In the genomic region with DNA sequence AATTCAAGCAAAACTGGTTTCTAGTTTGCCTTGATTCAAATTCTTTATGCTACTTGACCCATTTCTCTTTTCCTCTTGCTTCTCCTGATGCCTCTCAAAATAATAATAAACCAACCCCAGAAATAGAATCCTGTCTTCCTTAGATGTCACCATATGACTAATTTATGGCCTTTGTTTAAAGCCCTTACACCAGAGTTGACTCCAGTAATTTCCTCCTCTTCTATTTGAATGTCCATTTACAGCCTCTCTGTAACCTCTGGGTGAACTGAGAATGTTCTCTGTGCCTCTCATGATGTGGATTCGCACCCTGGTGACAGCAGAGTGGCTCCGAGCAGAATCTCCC, we compare ENCODE assay signal across 11 cellular contexts. TPM values are rescaled to one million over a fixed set of nuclear protein-coding genes. Genes with fewer than 3 reads are reported as not detected.
A peak's percentile ranks its signal among the peaks of the same experiment; 100 is the strongest.
DNase-seq lines count a peak whose midpoint lies in the region; ATAC-seq and TF ChIP-seq lines count a peak whose summit lies in the region.
"Had no signal": no experiment of that assay in that cellular context is flagged by ENCODE, and none has a peak within 500 bp of the region (broad histone marks: within the 10 kb centered on the region; RNA-seq: fewer than 3 reads in every experiment).

No MANE protein-coding gene starts in this region.

- ATAC-seq in GM19035 (IDR thresholded peaks at IDR 0.05; ENCODE audit: unreplicated experiment) (peak; percentile 42), HG02870 (IDR thresholded peaks at IDR 0.05; ENCODE audit: unreplicated experiment) (peak; percentile 61), PC-3 (no peak)
- peak; percentile 81 to 84 for ATAC-seq in stimulated activated naive B cell treated with anti-CD40 and anti-IgM and Interleukin-4, amounts not matched to agents 10 μg/mL and 1 μg/mL and 100 μg/mL, for 72 hours (replicated peaks)
- ATAC-seq in CD4-positive, alpha-beta T cell (ENCODE audit: poor library complexity), result no peak

- H4K20me1 ChIP-seq in PC-3 (ENCODE audit: low read length), result no peaks in the 10 kb centered on the region

- peak overlapping the region; percentile 21 for H3K27ac Mint-ChIP-seq in stimulated activated naive B cell treated with anti-CD40 and anti-IgM and Interleukin-4, amounts not matched to agents 10 μg/mL and 1 μg/mL and 100 μg/mL, for 72 hours
- H3K27ac Mint-ChIP-seq in CD4-positive, alpha-beta T cell, result no peak overlapping the region

- no peak overlapping the region for H3K4me3 ChIP-seq in PC-3 (ENCODE audit: low read length)

- H3K36me3 ChIP-seq in PC-3 (ENCODE audit: low read depth, low read length), result no peaks in the 10 kb centered on the region

- no peaks in the 10 kb centered on the region for H3K27me3 ChIP-seq in PC-3 (ENCODE audit: low read length)
- no peaks in the 10 kb centered on the region for H3K27me3 ChIP-seq in CD4-positive, alpha-beta T cell (ENCODE audit: control insufficient read depth, insufficient read depth, low read length)

- POLR2A ChIA-PET in PC-3 (lab: Charles Lee; ENCODE audit: unreplicated experiment), result no interaction called here
- POLR2A ChIA-PET in CD4-positive, alpha-beta T cell (lab: Charles Lee), result no interaction called here

- H3K9me3 ChIP-seq in PC-3 (ENCODE audit: low read length), result no peaks in the 10 kb centered on the region
- no peaks in the 10 kb centered on the region for H3K9me3 ChIP-seq in CD4-positive, alpha-beta T cell (ENCODE audit: control insufficient read depth, low read length)

- no TSS peak for BruUV-seq in PC-3 (replicated peaks; lab: Mats Ljungman, UMichigan)

- DNase-seq in PC-3, result peak; percentile 51
- DNase-seq in stimulated activated naive B cell treated with anti-CD40 and anti-IgM and Interleukin-4, amounts not matched to agents 10 μg/mL and 1 μg/mL and 100 μg/mL, for 72 hours, result no peak
- DNase-seq in DMS53 treated with DMSO at 0.1 percent for 48 hours (lab: John Stamatoyannopoulos, UW; ENCODE audit: unreplicated experiment), result no peak
- DNase-seq in HUDEP-2 (lab: John Stamatoyannopoulos, UW; ENCODE audit: unreplicated experiment in 76 of 76), result no peak
- no peak for DNase-seq in CD4-positive, alpha-beta T cell
- DNase-seq in cerebellar cortex (ENCODE audit: low spot score), result no peak
- DNase-seq: activated CD4-positive, CD25-positive, alpha-beta regulatory T cell; NCI-H146 had no signal

- peaks cover 44% of the 10 kb centered on the region for H3K4me1 ChIP-seq in PC-3 (ENCODE audit: insufficient read depth, low read length)

- TF ChIP-seq CTCF in PC-3 (conservative IDR thresholded peaks at IDR 0.05; ENCODE audit: low read depth, low read length), result no peak
- no peak for TF ChIP-seq CTCF in CD4-positive, alpha-beta T cell (IDR thresholded peaks at IDR 0.05)

- peaks cover 85% of the 10 kb centered on the region for H3K79me2 ChIP-seq in PC-3 (ENCODE audit: low read length)

- H3K9ac ChIP-seq in PC-3 (ENCODE audit: low read length), result no peak overlapping the region

- H3K27ac ChIP-seq in PC-3 (ENCODE audit: low read length), result peak overlapping the region; percentile 65
- no peak overlapping the region for H3K27ac ChIP-seq in CD4-positive, alpha-beta T cell (ENCODE audit: low read depth, low read length)

- no peak overlapping the region for H2AFZ ChIP-seq in PC-3 (ENCODE audit: low read length)

- CTCF ChIA-PET in PC-3 (lab: Charles Lee), result no interaction called here
- CTCF ChIA-PET in CD4-positive, alpha-beta T cell (lab: Charles Lee), result no interaction called here

- peak overlapping the region; percentile 27 to 53 for H3K4me3 Mint-ChIP-seq in stimulated activated naive B cell treated with anti-CD40 and anti-IgM and Interleukin-4, amounts not matched to agents 10 μg/mL and 1 μg/mL and 100 μg/mL, for 72 hours
- no peak overlapping the region for H3K4me3 Mint-ChIP-seq in CD4-positive, alpha-beta T cell
- H3K4me3 Mint-ChIP-seq: brain had no signal

- H3K9me2 ChIP-seq in PC-3 (replicated peaks; ENCODE audit: low read length), result no peaks in the 10 kb centered on the region

- H3K36me3 Mint-ChIP-seq in stimulated activated naive B cell treated with anti-CD40 and anti-IgM and Interleukin-4, amounts not matched to agents 10 μg/mL and 1 μg/mL and 100 μg/mL, for 72 hours, result no peaks in the 10 kb centered on the region
- no peaks in the 10 kb centered on the region for H3K36me3 Mint-ChIP-seq in CD4-positive, alpha-beta T cell (ENCODE audit: low read depth)

- no peaks in the 10 kb centered on the region for H3K9me3 Mint-ChIP-seq in stimulated activated naive B cell treated with anti-CD40 and anti-IgM and Interleukin-4, amounts not matched to agents 10 μg/mL and 1 μg/mL and 100 μg/mL, for 72 hours
- no peaks in the 10 kb centered on the region for H3K9me3 Mint-ChIP-seq in CD4-positive, alpha-beta T cell

- H3K4me2 ChIP-seq in PC-3 (ENCODE audit: low read length), result peak overlapping the region; percentile 27

- no peaks in the 10 kb centered on the region for H3K27me3 Mint-ChIP-seq in stimulated activated naive B cell treated with anti-CD40 and anti-IgM and Interleukin-4, amounts not matched to agents 10 μg/mL and 1 μg/mL and 100 μg/mL, for 72 hours
- no peaks in the 10 kb centered on the region for H3K27me3 Mint-ChIP-seq in CD4-positive, alpha-beta T cell
- H3K27me3 Mint-ChIP-seq: brain had no signal

- intact Hi-C loops in PC-3 (cut with micrococcal nuclease), result no loop called here
- intact Hi-C loops in CD4-positive, alpha-beta T cell (cut with DNase I, micrococcal nuclease), result no loop called here

- peaks cover 23 to 50% of the 10 kb centered on the region in 2 donors for H3K4me1 Mint-ChIP-seq in stimulated activated naive B cell treated with anti-CD40 and anti-IgM and Interleukin-4, amounts not matched to agents 10 μg/mL and 1 μg/mL and 100 μg/mL, for 72 hours
- no peaks in the 10 kb centered on the region for H3K4me1 Mint-ChIP-seq in CD4-positive, alpha-beta T cell (ENCODE audit: low read depth)

- peaks cover 10% of the 10 kb centered on the region for H3F3A ChIP-seq in PC-3 (ENCODE audit: low read length, unreplicated experiment)

RNA-seq across cellular contexts. Expression of a gene that starts 31.5 kb away (rescaled TPM):
- 3.5 and 4.5 TPM in 2 replicates for total RNA-seq in PC-3 (2014; rRNA removed)
- under 1 TPM; 0.63 to 0.64 TPM for total RNA-seq in CD4-positive, alpha-beta T cell

Comparison
In these comparisons a context has a peak if more than half of its experiments do, and no peak if none do; other contexts are left out.
1. ATAC-seq: peak in GM19035 (single experiment), HG02870 (single experiment) and stimulated activated naive B cell treated with anti-CD40 and anti-IgM and Interleukin-4, amounts not matched to agents 10 μg/mL and 1 μg/mL and 100 μg/mL, for 72 hours (2 of 2); none in PC-3 (single experiment) and CD4-positive, alpha-beta T cell (single experiment).